ENCODE assay signal across 37 cellular contexts in genomic region chr5:104947061-104947460, GRCh38.
"Had no signal": no experiment of that assay in that cellular context is flagged by ENCODE, and none has a peak within 500 bp of the region (broad histone marks: within the 10 kb centered on the region; RNA-seq: fewer than 3 reads in every experiment).

No MANE protein-coding gene starts in this region.

- H3K27me3 ChIP-seq: adrenal gland, ascending aorta, cardiac muscle cell had no signal

- H3K27ac Mint-ChIP-seq: activated B cell treated with CpG ODN at 0.5 μM for 24 hours; activated CD4-positive, alpha-beta memory T cell treated with anti-CD3 and anti-CD28 coated beads for 36 hours; activated CD4-positive, alpha-beta T cell treated with anti-CD3 and anti-CD28 coated beads, Interleukin-2, amount 10 ng/mL, durations not matched to agents 24 days and 14 days; activated CD8-positive, alpha-beta T cell treated with anti-CD3 and anti-CD28 coated beads for 36 hours; activated naive CD4-positive, alpha-beta T cell treated with anti-CD3 and anti-CD28 coated beads for 36 hours; activated naive CD4-positive, alpha-beta T cell treated with anti-CD3 and anti-CD28 coated beads, Interleukin-2, amount 50 U/mL, for 72 hours; activated naive CD8-positive, alpha-beta T cell treated with anti-CD3 and anti-CD28 coated beads for 36 hours; activated T-cell treated with anti-CD3 and anti-CD28 coated beads, Interleukin-2, amount 50 U/mL, for 72 hours; activated T-helper 1 cell treated with anti-CD3 and anti-CD28 coated beads, Interleukin-12 subunit alpha, Interleukin-12 subunit beta, Interleukin-2, Interleukin-4 antibody, amounts not matched to agents 30 ng/mL and 10 ng/mL and 1 ng/mL, durations not matched to agents 14 hours and 24 hours and 36 hours; activated T-helper 17 cell treated with anti-CD3 and anti-CD28 coated beads, Interleukin-2, amount 50 U/mL, for 72 hours; brain; T-helper 1 cell treated with Interleukin-12 subunit alpha and Interleukin-12 subunit beta and Interleukin-4 antibody, amounts not matched to agents 30 μg/mL and 1 μg/mL, for 36 hours; T-helper 2 cell treated with Interferon-gamma antibody and Interleukin-4, amounts not matched to agents 5 μg/mL and 100 μg/mL, for 36 hours had no signal

- H3K36me3 ChIP-seq: adrenal gland, ascending aorta, cardiac muscle cell had no signal

- H3K4me3 ChIP-seq: adrenal gland, ascending aorta, cardiac muscle cell had no signal

- H3K36me3 Mint-ChIP-seq: activated CD4-positive, alpha-beta memory T cell treated with anti-CD3 and anti-CD28 coated beads for 36 hours; activated naive CD4-positive, alpha-beta T cell treated with anti-CD3 and anti-CD28 coated beads, Interleukin-2, amount 50 U/mL, for 72 hours; activated naive CD8-positive, alpha-beta T cell treated with anti-CD3 and anti-CD28 coated beads for 36 hours; brain had no signal

- H3K9me3 Mint-ChIP-seq: activated CD4-positive, alpha-beta T cell treated with anti-CD3 and anti-CD28 coated beads, Interleukin-2, amount 10 ng/mL, durations not matched to agents 24 days and 14 days had no signal

- ATAC-seq: activated CD8-positive, alpha-beta T cell treated with anti-CD3 and anti-CD28 coated beads for 36 hours; activated naive CD4-positive, alpha-beta T cell treated with anti-CD3 and anti-CD28 coated beads, Interleukin-2, amount 50 U/mL, for 72 hours; activated T-cell treated with anti-CD3 and anti-CD28 coated beads, Interleukin-2, amount 50 U/mL, for 4 hours; activated T-cell treated with anti-CD3 and anti-CD28 coated beads, Interleukin-2, amount 50 U/mL, for 72 hours; activated T-helper 17 cell treated with anti-CD3 and anti-CD28 coated beads, Interleukin-2, amount 50 U/mL, for 72 hours had no signal

- DNase-seq: activated B cell treated with CpG ODN at 0.5 μM for 24 hours; activated CD4-positive, alpha-beta memory T cell treated with anti-CD3 and anti-CD28 coated beads for 36 hours; activated CD4-positive, alpha-beta T cell treated with anti-CD3 and anti-CD28 coated beads for 4 hours; activated CD4-positive, alpha-beta T cell treated with anti-CD3 and anti-CD28 coated beads, Interleukin-2, amount 10 ng/mL, durations not matched to agents 24 days and 14 days; activated CD4-positive, alpha-beta T cell treated with anti-CD3 and anti-CD28 coated beads, Interleukin-2, amount 50 U/mL, for 1 hour; activated CD4-positive, alpha-beta T cell treated with anti-CD3 and anti-CD28 coated beads, Interleukin-2, amount 50 U/mL, for 4 hours; activated CD4-positive, CD25-positive, alpha-beta regulatory T cell treated with anti-CD3 and anti-CD28 coated beads, Interleukin-2, amount 50 U/mL, for 72 hours; activated CD8-positive, alpha-beta memory T cell treated with anti-CD3 and anti-CD28 coated beads, Interleukin-2, amount 50 U/mL, for 4 hours; activated CD8-positive, alpha-beta T cell treated with anti-CD3 and anti-CD28 coated beads for 36 hours; activated effector memory CD4-positive, alpha-beta T cell treated with anti-CD3 and anti-CD28 coated beads, Interleukin-2, amount 50 U/mL, for 16 hours; activated gamma-delta T cell treated with Interleukin-2 at 50 U/mL for 16 hours; activated naive CD4-positive, alpha-beta T cell; activated naive CD4-positive, alpha-beta T cell treated with anti-CD3 and anti-CD28 coated beads for 36 hours; activated naive CD4-positive, alpha-beta T cell treated with anti-CD3 and anti-CD28 coated beads, Interleukin-2, amount 50 U/mL, for 16 hours; activated naive CD8-positive, alpha-beta T cell treated with anti-CD3 and anti-CD28 coated beads for 36 hours; activated T-cell treated with anti-CD3 and anti-CD28 coated beads for 4 hours; activated T-cell treated with anti-CD3 and anti-CD28 coated beads, Interleukin-2, amount 50 U/mL, for 1 hour; activated T-cell treated with anti-CD3 and anti-CD28 coated beads, Interleukin-2, amount 50 U/mL, for 4 hours; activated T-cell treated with anti-CD3 and anti-CD28 coated beads, Interleukin-2, amount 50 U/mL, for 72 hours; adrenal gland; amygdala; anterior cingulate cortex; caudate nucleus; cerebellar nuclear complex; T-helper 1 cell; T-helper 2 cell; T-helper 9 cell had no signal

- H3K4me1 ChIP-seq: adrenal gland, ascending aorta had no signal

- H3K27ac ChIP-seq: adrenal gland, ascending aorta, cardiac muscle cell, VCaP had no signal

- H3K4me3 Mint-ChIP-seq: activated B cell treated with CpG ODN at 0.5 μM for 24 hours; activated CD4-positive, alpha-beta memory T cell treated with anti-CD3 and anti-CD28 coated beads for 36 hours; activated CD4-positive, alpha-beta T cell treated with anti-CD3 and anti-CD28 coated beads, Interleukin-2, amount 10 ng/mL, durations not matched to agents 24 days and 14 days; activated CD8-positive, alpha-beta T cell treated with anti-CD3 and anti-CD28 coated beads for 36 hours; activated naive CD4-positive, alpha-beta T cell treated with anti-CD3 and anti-CD28 coated beads for 36 hours; activated naive CD8-positive, alpha-beta T cell treated with anti-CD3 and anti-CD28 coated beads for 36 hours; activated T-cell treated with anti-CD3 and anti-CD28 coated beads, Interleukin-2, amount 50 U/mL, for 4 hours; activated T-cell treated with anti-CD3 and anti-CD28 coated beads, Interleukin-2, amount 50 U/mL, for 72 hours; activated T-helper 1 cell treated with anti-CD3 and anti-CD28 coated beads, Interleukin-12 subunit alpha, Interleukin-12 subunit beta, Interleukin-2, Interleukin-4 antibody, amounts not matched to agents 30 ng/mL and 10 ng/mL and 1 ng/mL, durations not matched to agents 14 hours and 24 hours and 36 hours; activated T-helper 17 cell treated with anti-CD3 and anti-CD28 coated beads, Interleukin-2, amount 50 U/mL, for 72 hours; brain; central memory CD8-positive, alpha-beta T cell; T-helper 1 cell treated with Interleukin-12 subunit alpha and Interleukin-12 subunit beta and Interleukin-4 antibody, amounts not matched to agents 30 μg/mL and 1 μg/mL, for 36 hours; T-helper 2 cell treated with Interferon-gamma antibody and Interleukin-4, amounts not matched to agents 5 μg/mL and 100 μg/mL, for 36 hours had no signal

- H3K9me3 ChIP-seq: adrenal gland, ascending aorta had no signal

- H3K4me1 Mint-ChIP-seq: activated B cell treated with CpG ODN at 0.5 μM for 24 hours; activated CD4-positive, alpha-beta T cell treated with anti-CD3 and anti-CD28 coated beads, Interleukin-2, amount 10 ng/mL, durations not matched to agents 24 days and 14 days; activated naive CD8-positive, alpha-beta T cell treated with anti-CD3 and anti-CD28 coated beads for 36 hours; activated T-helper 17 cell treated with anti-CD3 and anti-CD28 coated beads, Interleukin-2, amount 50 U/mL, for 72 hours; brain; central memory CD8-positive, alpha-beta T cell had no signal
